24 cellular contexts compared by ENCODE assay signal in genomic region chr7:32519763-32520162, GRCh38. TPM values are rescaled to one million over a fixed set of nuclear protein-coding genes. Genes with fewer than 3 reads are reported as not detected.
A peak's percentile ranks its signal among the peaks of the same experiment; 100 is the strongest.
DNase-seq lines count a peak whose midpoint lies in the region; ATAC-seq, FAIRE-seq and TF ChIP-seq lines count a peak whose summit lies in the region.
"Had no signal": no experiment of that assay in that cellular context is flagged by ENCODE, and none has a peak within 500 bp of the region (broad histone marks: within the 10 kb centered on the region; RNA-seq: fewer than 3 reads in every experiment).

No MANE protein-coding gene starts in this region.

- peak; percentile 68 for ATAC-seq in activated T-helper 17 cell treated with anti-CD3 and anti-CD28 coated beads, Interleukin-2, amount 50 U/mL, for 72 hours (replicated peaks)
- ATAC-seq in HG03457 (IDR thresholded peaks at IDR 0.05; ENCODE audit: unreplicated experiment) = no peak
- ATAC-seq: CD8-positive, alpha-beta T cell; gastrocnemius medialis; GM23338; HepG2; left cardiac atrium; PC-3; upper lobe of right lung had no signal

- peaks cover 39% of the 10 kb centered on the region for H3K9me3 ChIP-seq in MG63
- H3K9me3 ChIP-seq: gastrocnemius medialis, upper lobe of right lung had no signal

- intact Hi-C loops in activated CD4-positive, alpha-beta memory T cell treated with anti-CD3 and anti-CD28 coated beads for 36 hours (cut with micrococcal nuclease) = no loop called here

- no peak overlapping the region for H3K4me3 Mint-ChIP-seq in activated CD4-positive, alpha-beta memory T cell treated with anti-CD3 and anti-CD28 coated beads for 36 hours
- no peak overlapping the region for H3K4me3 Mint-ChIP-seq in activated CD4-positive, alpha-beta memory T cell treated with anti-CD3 and anti-CD28 coated beads, Interleukin-2, amount 10 ng/mL, durations not matched to agents 7 days and 5 days
- no peak overlapping the region for H3K4me3 Mint-ChIP-seq in activated T-helper 17 cell treated with anti-CD3 and anti-CD28 coated beads, Interleukin-2, amount 50 U/mL, for 72 hours
- H3K4me3 Mint-ChIP-seq in immature natural killer cell = peak overlapping the region in 1 of 5 donors; percentile 21
- H3K4me3 Mint-ChIP-seq: activated T-cell treated with anti-CD3 and anti-CD28 coated beads, Interleukin-2, amount 50 U/mL, for 72 hours; B cell; CD8-positive, alpha-beta T cell; GM23338 had no signal

- no peak for TF ChIP-seq POLR2A in GM12891 (IDR thresholded peaks at IDR 0.05; ENCODE audit: low read depth, low read length)

- CTCF ChIA-PET in activated CD4-positive, alpha-beta memory T cell treated with anti-CD3 and anti-CD28 coated beads for 36 hours (lab: Charles Lee) = no interaction called here
- CTCF ChIA-PET in activated CD4-positive, alpha-beta memory T cell treated with anti-CD3 and anti-CD28 coated beads, Interleukin-2, amount 10 ng/mL, durations not matched to agents 7 days and 5 days (lab: Charles Lee) = interaction anchor here (0.6 kb wide), 1 partner anchor 1468 kb away, joined by 3 read pairs; no protein-coding TSS in a partner anchor

- H3K4me1 Mint-ChIP-seq in activated CD4-positive, alpha-beta memory T cell treated with anti-CD3 and anti-CD28 coated beads for 36 hours (ENCODE audit: low read depth) = peaks cover 29% of the 10 kb centered on the region
- peaks cover 13% of the 10 kb centered on the region for H3K4me1 Mint-ChIP-seq in activated CD4-positive, alpha-beta memory T cell treated with anti-CD3 and anti-CD28 coated beads, Interleukin-2, amount 10 ng/mL, durations not matched to agents 7 days and 5 days
- peaks cover 27% of the 10 kb centered on the region for H3K4me1 Mint-ChIP-seq in activated T-helper 17 cell treated with anti-CD3 and anti-CD28 coated beads, Interleukin-2, amount 50 U/mL, for 72 hours
- peaks cover 50 to 73% of the 10 kb centered on the region in 2 donors for H3K4me1 Mint-ChIP-seq in immature natural killer cell

- no peak for FAIRE-seq in GM12891 (lab: Jason Lieb, UNC)
- FAIRE-seq: HepG2 had no signal

- no peak overlapping the region for H3K4me3 ChIP-seq in MG63
- H3K4me3 ChIP-seq: gastrocnemius medialis, GM23338, right atrium auricular region, upper lobe of right lung had no signal

- peaks cover 53% of the 10 kb centered on the region for H3K36me3 ChIP-seq in MG63
- H3K36me3 ChIP-seq: gastrocnemius medialis, right atrium auricular region, upper lobe of right lung had no signal

- DNase-seq in activated CD4-positive, alpha-beta memory T cell treated with anti-CD3 and anti-CD28 coated beads for 36 hours = peak; percentile 20
- no peak for DNase-seq in activated CD4-positive, alpha-beta memory T cell treated with anti-CD3 and anti-CD28 coated beads, Interleukin-2, amount 10 ng/mL, durations not matched to agents 7 days and 5 days
- no peak for DNase-seq in GM12891 (ENCODE audit: insufficient read length, low spot score)
- no peak for DNase-seq in immature natural killer cell
- no peak for DNase-seq in MG63
- no peak for DNase-seq in dedifferentiated amniotic fluid mesenchymal stem cell (ENCODE audit: extremely low spot score)
- DNase-seq: activated T-cell treated with anti-CD3 and anti-CD28 coated beads, Interleukin-2, amount 50 U/mL, for 72 hours; CD8-positive, alpha-beta T cell; gastrocnemius medialis; Kasumi-1; left cardiac atrium; NCI-H1092; NCI-H187; NCI-H2171 treated with DMSO at 0.1 percent for 48 hours; NCI-H524; NK-92 treated with Interleukin-12 subunit alpha and Interleukin-12 subunit beta, amount 100 ng/mL, for 24 hours; PC-3; upper lobe of right lung had no signal

- peaks cover 39% of the 10 kb centered on the region for H3K9me3 Mint-ChIP-seq in activated CD4-positive, alpha-beta memory T cell treated with anti-CD3 and anti-CD28 coated beads for 36 hours
- peaks cover 41% of the 10 kb centered on the region for H3K9me3 Mint-ChIP-seq in activated CD4-positive, alpha-beta memory T cell treated with anti-CD3 and anti-CD28 coated beads, Interleukin-2, amount 10 ng/mL, durations not matched to agents 7 days and 5 days
- H3K9me3 Mint-ChIP-seq in activated T-helper 17 cell treated with anti-CD3 and anti-CD28 coated beads, Interleukin-2, amount 50 U/mL, for 72 hours = peaks cover 4% of the 10 kb centered on the region
- peaks cover 0 to 14% (median 3%) of the 10 kb centered on the region in 6 donors for H3K9me3 Mint-ChIP-seq in immature natural killer cell

- no peaks in the 10 kb centered on the region for H3K27me3 Mint-ChIP-seq in activated CD4-positive, alpha-beta memory T cell treated with anti-CD3 and anti-CD28 coated beads for 36 hours
- no peaks in the 10 kb centered on the region for H3K27me3 Mint-ChIP-seq in activated CD4-positive, alpha-beta memory T cell treated with anti-CD3 and anti-CD28 coated beads, Interleukin-2, amount 10 ng/mL, durations not matched to agents 7 days and 5 days
- H3K27me3 Mint-ChIP-seq in activated T-helper 17 cell treated with anti-CD3 and anti-CD28 coated beads, Interleukin-2, amount 50 U/mL, for 72 hours = no peaks in the 10 kb centered on the region
- H3K27me3 Mint-ChIP-seq in immature natural killer cell (ENCODE audit: low read depth in 3 of 3) = peaks cover 0 to 4% (median 1%) of the 10 kb centered on the region in 3 donors
- H3K27me3 Mint-ChIP-seq: B cell had no signal

- POLR2A ChIA-PET in activated CD4-positive, alpha-beta memory T cell treated with anti-CD3 and anti-CD28 coated beads for 36 hours (lab: Charles Lee) = no interaction called here
- POLR2A ChIA-PET in activated CD4-positive, alpha-beta memory T cell treated with anti-CD3 and anti-CD28 coated beads, Interleukin-2, amount 10 ng/mL, durations not matched to agents 7 days and 5 days (lab: Charles Lee) = no interaction called here

- peaks cover 44% of the 10 kb centered on the region for H3K36me3 Mint-ChIP-seq in activated CD4-positive, alpha-beta memory T cell treated with anti-CD3 and anti-CD28 coated beads for 36 hours
- H3K36me3 Mint-ChIP-seq in activated CD4-positive, alpha-beta memory T cell treated with anti-CD3 and anti-CD28 coated beads, Interleukin-2, amount 10 ng/mL, durations not matched to agents 7 days and 5 days (ENCODE audit: low read depth) = peaks cover 68% of the 10 kb centered on the region
- peaks cover 60% of the 10 kb centered on the region for H3K36me3 Mint-ChIP-seq in activated T-helper 17 cell treated with anti-CD3 and anti-CD28 coated beads, Interleukin-2, amount 50 U/mL, for 72 hours (ENCODE audit: low read depth)
- peaks cover 7 to 20% (median 12%) of the 10 kb centered on the region in 3 donors for H3K36me3 Mint-ChIP-seq in immature natural killer cell

- H3K27me3 ChIP-seq in MG63 = no peaks in the 10 kb centered on the region
- H3K27me3 ChIP-seq: gastrocnemius medialis, right atrium auricular region, upper lobe of right lung had no signal

- peak overlapping the region; percentile 7 for H3K27ac Mint-ChIP-seq in activated CD4-positive, alpha-beta memory T cell treated with anti-CD3 and anti-CD28 coated beads for 36 hours
- H3K27ac Mint-ChIP-seq in activated CD4-positive, alpha-beta memory T cell treated with anti-CD3 and anti-CD28 coated beads, Interleukin-2, amount 10 ng/mL, durations not matched to agents 7 days and 5 days = no peak overlapping the region
- no peak overlapping the region for H3K27ac Mint-ChIP-seq in activated T-helper 17 cell treated with anti-CD3 and anti-CD28 coated beads, Interleukin-2, amount 50 U/mL, for 72 hours
- H3K27ac Mint-ChIP-seq in immature natural killer cell = peak overlapping the region; percentile 18 to 89 (median 80)
- H3K27ac Mint-ChIP-seq: activated T-cell treated with anti-CD3 and anti-CD28 coated beads, Interleukin-2, amount 50 U/mL, for 72 hours; B cell; CD8-positive, alpha-beta T cell; GM23338 had no signal

TF ChIP-seq in GM12891, 5 proteins besides CTCF, POLR2A, EP300 and RAD21:
- TF ChIP-seq PAX5 (IDR thresholded peaks at IDR 0.05; ENCODE audit: insufficient read depth, low read length, severe bottlenecking) = no peak
- TF ChIP-seq TAF1 (IDR thresholded peaks at IDR 0.05; ENCODE audit: low read depth, low read length) = no peak
- TF ChIP-seq POLR2AphosphoS5 (IDR thresholded peaks at IDR 0.05; ENCODE audit: low read depth, low read length) = no peak
- TF ChIP-seq SPI1 (IDR thresholded peaks at IDR 0.05; ENCODE audit: low read depth, low read length) = peak; percentile 43; the same call in 1 of the 2 replicates

RNA-seq across cellular contexts. Expression of gene AVL9, which starts 24.5 kb away (rescaled TPM):
- 10 to 100 TPM; 39.6 to 44.2 TPM for total RNA-seq in activated CD4-positive, alpha-beta memory T cell treated with anti-CD3 and anti-CD28 coated beads for 36 hours
- total RNA-seq in activated CD4-positive, alpha-beta memory T cell treated with anti-CD3 and anti-CD28 coated beads, Interleukin-2, amount 10 ng/mL, durations not matched to agents 7 days and 5 days = 10 to 100 TPM; 38.7 to 40.8 TPM
- polyA plus RNA-seq in GM12891 (2012; ENCODE audit: low read depth, missing spikeins) = 14.7 TPM
- 10 to 100 TPM; 46.1 to 48.1 TPM for total RNA-seq in activated T-helper 17 cell treated with anti-CD3 and anti-CD28 coated beads, Interleukin-2, amount 50 U/mL, for 72 hours
- polyA plus RNA-seq in immature natural killer cell = 10 to 100 TPM in 1 of 3 donors, 1 to 10 TPM in 2; 8.4 to 14.5 (median 9.3) TPM
- total RNA-seq in MG63 (2014; rRNA removed; shearing (Covaris generic); ENCODE audit: low replicate concordance) = 9.3 and 10.5 TPM in 2 replicates

RNA-seq across cellular contexts. Expression of gene LSM5, which starts 29.6 kb away (rescaled TPM):
- 100 to 1,000 TPM; 111 to 120 TPM for total RNA-seq in activated CD4-positive, alpha-beta memory T cell treated with anti-CD3 and anti-CD28 coated beads for 36 hours
- total RNA-seq in activated CD4-positive, alpha-beta memory T cell treated with anti-CD3 and anti-CD28 coated beads, Interleukin-2, amount 10 ng/mL, durations not matched to agents 7 days and 5 days = 10 to 100 TPM; 69.4 to 70.1 TPM
- 117 TPM for polyA plus RNA-seq in GM12891 (2012; ENCODE audit: low read depth, missing spikeins)
- 100 to 1,000 TPM in 1 of 2 donors, 10 to 100 TPM in 1; 69.0 to 111 TPM for total RNA-seq in activated T-helper 17 cell treated with anti-CD3 and anti-CD28 coated beads, Interleukin-2, amount 50 U/mL, for 72 hours
- 10 to 100 TPM; 79.3 to 87.8 (median 80.6) TPM for polyA plus RNA-seq in immature natural killer cell
- total RNA-seq in MG63 (2014; rRNA removed; shearing (Covaris generic); ENCODE audit: low replicate concordance) = 31.5 and 220 TPM in 2 replicates

Comparison
In these comparisons a context has a peak if more than half of its experiments do, and no peak if none do; other contexts are left out.
1. H3K27ac Mint-ChIP-seq: peak in activated CD4-positive, alpha-beta memory T cell treated with anti-CD3 and anti-CD28 coated beads for 36 hours (single experiment) and immature natural killer cell (6 of 6); none in activated CD4-positive, alpha-beta memory T cell treated with anti-CD3 and anti-CD28 coated beads, Interleukin-2, amount 10 ng/mL, durations not matched to agents 7 days and 5 days (single experiment) and activated T-helper 17 cell treated with anti-CD3 and anti-CD28 coated beads, Interleukin-2, amount 50 U/mL, for 72 hours (single experiment).